ENCODE assay signal across 13 cellular contexts in genomic region chr4:182584016-182584415, GRCh38.
A peak's percentile ranks its signal among the peaks of the same experiment; 100 is the strongest.
DNase-seq lines count a peak whose midpoint lies in the region; ATAC-seq, FAIRE-seq and TF ChIP-seq lines count a peak whose summit lies in the region.
"Had no signal": no experiment of that assay in that cellular context is flagged by ENCODE, and none has a peak within 500 bp of the region (broad histone marks: within the 10 kb centered on the region; RNA-seq: fewer than 3 reads in every experiment).

No MANE protein-coding gene starts in this region.

- FAIRE-seq in D721Med (lab: Jason Lieb, UNC), result peak; percentile 84
- FAIRE-seq in islet of Langerhans (lab: Jason Lieb, UNC), result peak; percentile 49
- FAIRE-seq: GM12878, H1 had no signal

- intact Hi-C loops in left colon (cut with DNase I, micrococcal nuclease), result no loop called here

- TF ChIP-seq CTCF in D721Med (IDR thresholded peaks at IDR 0.05; ENCODE audit: insufficient read depth, missing control alignments), result no peak

- no peak for DNase-seq in D721Med (ENCODE audit: insufficient read length, low spot score)
- DNase-seq in DMS79 treated with DMSO at 0.1 percent for 48 hours (lab: John Stamatoyannopoulos, UW), result peak; percentile 33
- DNase-seq in NCI-H69 (lab: John Stamatoyannopoulos, UW), result peak; percentile 4
- DNase-seq in left colon, result no peak
- DNase-seq: CD8-positive, alpha-beta memory T cell; COR-L47; H9 had no signal

- ATAC-seq in HG02623 (IDR thresholded peaks at IDR 0.05; ENCODE audit: unreplicated experiment), result no peak
- ATAC-seq in left colon, result no peak
- no peak for ATAC-seq in HG03378 (IDR thresholded peaks at IDR 0.05; ENCODE audit: unreplicated experiment)
- ATAC-seq in GM21825 (IDR thresholded peaks at IDR 0.05; ENCODE audit: unreplicated experiment), result no peak
- ATAC-seq: GM12878 had no signal

Comparison
In these comparisons a context has a peak if more than half of its experiments do, and no peak if none do; other contexts are left out.
1. DNase-seq: peak in DMS79 treated with DMSO at 0.1 percent for 48 hours (single experiment) and NCI-H69 (single experiment); none in D721Med (single experiment) and left colon (0 of 2).